ENCODE assay signal across 8 cellular contexts in the genomic region with DNA sequence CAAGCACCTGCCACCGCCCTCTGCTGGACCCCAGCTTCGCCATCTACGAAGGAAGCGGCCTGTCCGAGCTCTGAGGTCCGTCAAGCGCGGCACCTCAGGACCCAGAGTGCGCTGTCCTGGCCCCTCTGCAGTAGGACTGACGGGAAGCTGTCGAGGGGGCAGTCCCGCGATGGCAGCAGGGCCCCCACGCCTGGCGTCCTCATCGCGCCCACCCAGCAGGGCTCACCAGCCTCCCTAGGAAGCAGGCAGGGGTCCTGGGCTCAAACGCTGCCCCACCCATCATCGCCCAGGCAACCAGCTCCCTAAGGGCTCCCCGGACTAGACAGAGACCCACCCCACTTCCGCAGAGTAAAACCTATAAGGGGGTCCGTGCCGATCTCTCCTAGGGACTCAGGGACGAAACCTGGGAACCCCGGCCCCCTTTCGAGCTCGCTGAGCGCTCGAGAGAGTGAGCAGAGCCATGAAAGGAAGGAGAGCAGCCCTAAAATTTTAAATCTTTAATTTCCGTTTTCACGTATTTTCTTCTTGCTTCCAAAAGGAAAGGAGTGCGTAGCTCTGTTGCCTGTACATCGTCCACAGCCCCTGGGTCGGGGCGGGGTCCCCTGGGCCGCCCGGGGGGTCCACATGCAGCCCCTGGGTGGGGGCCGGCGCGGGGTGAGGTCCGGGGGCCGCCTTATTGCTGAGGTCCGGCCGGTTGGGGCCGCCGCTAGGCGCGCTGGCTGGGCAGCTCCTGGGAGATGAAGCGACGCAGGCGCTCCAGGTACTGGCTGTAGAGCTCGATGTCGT. TPM values are rescaled to one million over a fixed set of nuclear protein-coding genes. Genes with fewer than 3 reads are reported as not detected.
A peak's percentile ranks its signal among the peaks of the same experiment; 100 is the strongest.
DNase-seq lines count a peak whose midpoint lies in the region; ATAC-seq and TF ChIP-seq lines count a peak whose summit lies in the region.
"Not testable (repeated sequence)": the region's sequence is repeated elsewhere in the genome, so short reads cannot be mapped to it uniquely, and the experiment has no call there.

No MANE protein-coding gene starts in this region.

- H3K27me3 ChIP-seq in heart right ventricle; muscle layer of duodenum (ENCODE audit: low read depth, low read length): not testable (repeated sequence)

- TF ChIP-seq CTCF in C4-2B (conservative IDR thresholded peaks at IDR 0.05); cardiac fibroblast (IDR thresholded peaks at IDR 0.05; ENCODE audit: low read depth, low read length): not testable (repeated sequence)
- peak in 1 of 9 donors; percentile 27 for TF ChIP-seq CTCF in heart right ventricle (IDR thresholded peaks at IDR 0.05)

- H3K27ac ChIP-seq in C4-2B: peak overlapping the region; percentile 96
- peak overlapping the region; percentile 81 to 99 (median 95) for H3K27ac ChIP-seq in heart right ventricle
- H3K27ac ChIP-seq in muscle layer of duodenum (ENCODE audit: low read length): peak overlapping the region; percentile 63

- peak overlapping the region; percentile 92 for H3K4me3 Mint-ChIP-seq in activated CD4-positive, alpha-beta T cell treated with anti-CD3 and anti-CD28 coated beads for 36 hours
- H3K4me3 Mint-ChIP-seq in stimulated activated memory B cell treated with anti-CD40 and anti-IgM and Interleukin-4, amounts not matched to agents 10 μg/mL and 1 μg/mL and 100 μg/mL, for 72 hours: peak overlapping the region; percentile 100

- intact Hi-C loops in activated CD4-positive, alpha-beta T cell treated with anti-CD3 and anti-CD28 coated beads for 36 hours (cut with DNase I, micrococcal nuclease): loop anchor here (1.0 to 5.0 kb wide), 6 partner anchors 9 to 361 kb away; partner anchors contain the start of genes ABHD17A (in 2 of the 2), ADAT3 (in 1 of the 2), IZUMO4 (in 1 of the 2) and MOB3A (in 1 of the 2)
- intact Hi-C loops in heart right ventricle (cut with DNase I): not testable (repeated sequence)

- H3K27ac Mint-ChIP-seq in activated CD4-positive, alpha-beta T cell treated with anti-CD3 and anti-CD28 coated beads for 36 hours: peak overlapping the region; percentile 95
- H3K27ac Mint-ChIP-seq in stimulated activated memory B cell treated with anti-CD40 and anti-IgM and Interleukin-4, amounts not matched to agents 10 μg/mL and 1 μg/mL and 100 μg/mL, for 72 hours: peak overlapping the region; percentile 99

- not testable (repeated sequence) for DNase-seq in Jurkat, Clone E6-1 (ENCODE audit: low read depth, low spot score); cardiac fibroblast (ENCODE audit: low read depth in 2 of 2); heart right ventricle
- peak; percentile 34 for DNase-seq in activated CD4-positive, alpha-beta T cell treated with anti-CD3 and anti-CD28 coated beads for 36 hours

- H3K9me3 Mint-ChIP-seq in activated CD4-positive, alpha-beta T cell treated with anti-CD3 and anti-CD28 coated beads for 36 hours (ENCODE audit: low read depth); stimulated activated memory B cell treated with anti-CD40 and anti-IgM and Interleukin-4, amounts not matched to agents 10 μg/mL and 1 μg/mL and 100 μg/mL, for 72 hours: not testable (repeated sequence)

- H3K27me3 Mint-ChIP-seq in activated CD4-positive, alpha-beta T cell treated with anti-CD3 and anti-CD28 coated beads for 36 hours; stimulated activated memory B cell treated with anti-CD40 and anti-IgM and Interleukin-4, amounts not matched to agents 10 μg/mL and 1 μg/mL and 100 μg/mL, for 72 hours: not testable (repeated sequence)

- peaks cover 0 to 34% (median 0%) of the 10 kb centered on the region in 9 donors for H3K36me3 ChIP-seq in heart right ventricle
- not testable (repeated sequence) for H3K36me3 ChIP-seq in muscle layer of duodenum (ENCODE audit: control insufficient read depth in 1 of 2, insufficient read depth in 2 of 2, low read length in 2 of 2)

- peaks cover 20% of the 10 kb centered on the region for H3K4me1 Mint-ChIP-seq in activated CD4-positive, alpha-beta T cell treated with anti-CD3 and anti-CD28 coated beads for 36 hours
- H3K4me1 Mint-ChIP-seq in stimulated activated memory B cell treated with anti-CD40 and anti-IgM and Interleukin-4, amounts not matched to agents 10 μg/mL and 1 μg/mL and 100 μg/mL, for 72 hours: peaks cover 49% of the 10 kb centered on the region

- ATAC-seq in GM21737 (IDR thresholded peaks at IDR 0.05; ENCODE audit: unreplicated experiment): peak; percentile 13
- peak; percentile 16 for ATAC-seq in activated CD4-positive, alpha-beta T cell treated with anti-CD3 and anti-CD28 coated beads for 36 hours
- peak in 7 of 8 donors; percentile 2 to 23 (median 15) for ATAC-seq in heart right ventricle
- ATAC-seq in stimulated activated memory B cell treated with anti-CD40 and anti-IgM and Interleukin-4, amounts not matched to agents 10 μg/mL and 1 μg/mL and 100 μg/mL, for 72 hours: peak; percentile 11

- H3K4me1 ChIP-seq in heart right ventricle: peaks cover 27 to 64% (median 58%) of the 10 kb centered on the region in 9 donors
- peaks cover 6 to 42% of the 10 kb centered on the region in 2 donors for H3K4me1 ChIP-seq in muscle layer of duodenum (ENCODE audit: control insufficient read depth in 1 of 2, insufficient read depth in 2 of 2, low read length in 2 of 2)

- peaks cover 23% of the 10 kb centered on the region for H3K36me3 Mint-ChIP-seq in activated CD4-positive, alpha-beta T cell treated with anti-CD3 and anti-CD28 coated beads for 36 hours (ENCODE audit: low read depth)
- H3K36me3 Mint-ChIP-seq in stimulated activated memory B cell treated with anti-CD40 and anti-IgM and Interleukin-4, amounts not matched to agents 10 μg/mL and 1 μg/mL and 100 μg/mL, for 72 hours: peaks cover 11% of the 10 kb centered on the region

- peak overlapping the region; percentile 94 for H3K4me3 ChIP-seq in Jurkat, Clone E6-1 (ENCODE audit: low read length)
- H3K4me3 ChIP-seq in cardiac fibroblast (replicated peaks in 1 of 2; ENCODE audit: low read depth in 2 of 2, low read length in 2 of 2) (peak overlapping the region; percentile 91 to 95), heart right ventricle (peak overlapping the region; percentile 77 to 100 (median 92)), muscle layer of duodenum (ENCODE audit: low read depth in 1 of 2, low read length in 2 of 2) (peak overlapping the region; percentile 50 to 95)

- not testable (repeated sequence) for H3K9me3 ChIP-seq in heart right ventricle; muscle layer of duodenum (ENCODE audit: control insufficient read depth in 1 of 2, low read length in 2 of 2)

- CTCF ChIA-PET in activated CD4-positive, alpha-beta T cell treated with anti-CD3 and anti-CD28 coated beads for 36 hours (lab: Charles Lee): interaction anchor here (0.6 to 1.3 kb wide), 9 partner anchors 8 to 505 kb away, joined by 3 to 4 read pairs (median 3); partner anchors contain the start of gene ABHD17A

- 28 to 39% methylated on average over 44 to 48 of the region's 53 CpGs for WGBS in heart right ventricle, 2 donors

- POLR2A ChIA-PET in activated CD4-positive, alpha-beta T cell treated with anti-CD3 and anti-CD28 coated beads for 36 hours (lab: Charles Lee): interaction anchor here (0.5 to 1.5 kb wide), 8 partner anchors 8 to 155 kb away, joined by 3 to 6 read pairs (median 4); partner anchors contain the start of gene ABHD17A

RNA-seq across cellular contexts. Expression of gene ABHD17A, which starts 8.6 kb away (rescaled TPM):
- polyA plus RNA-seq in Jurkat, Clone E6-1 (2012; ENCODE audit: insufficient read depth, insufficient read length): 78.0 TPM
- total RNA-seq in activated CD4-positive, alpha-beta T cell treated with anti-CD3 and anti-CD28 coated beads for 36 hours: 10 to 100 TPM; 84.5 to 88.5 TPM
- total RNA-seq in heart right ventricle: 10 to 100 TPM; 45.1 to 68.0 (median 57.0) TPM
- 100 to 1,000 TPM in 1 of 2 donors, 10 to 100 TPM in 1; 93.6 to 185 TPM for polyA plus RNA-seq in heart right ventricle

RNA-seq across cellular contexts. Expression of gene KLF16, which starts 13.3 kb away (rescaled TPM):
- 17.6 TPM for polyA plus RNA-seq in Jurkat, Clone E6-1 (2012; ENCODE audit: insufficient read depth, insufficient read length)
- 10 to 100 TPM; 22.5 to 28.8 TPM for total RNA-seq in activated CD4-positive, alpha-beta T cell treated with anti-CD3 and anti-CD28 coated beads for 36 hours
- 10 to 100 TPM in 4 of 10 donors, 1 to 10 TPM in 6; 5.0 to 13.4 (median 7.6) TPM for total RNA-seq in heart right ventricle
- polyA plus RNA-seq in heart right ventricle: 1 to 10 TPM; 4.0 to 8.6 TPM

RNA-seq across cellular contexts. Expression of gene REXO1, which starts 28.4 kb away (rescaled TPM):
- polyA plus RNA-seq in Jurkat, Clone E6-1 (2012; ENCODE audit: insufficient read depth, insufficient read length): 27.1 TPM
- total RNA-seq in activated CD4-positive, alpha-beta T cell treated with anti-CD3 and anti-CD28 coated beads for 36 hours: 10 to 100 TPM; 39.3 to 49.8 TPM
- total RNA-seq in heart right ventricle: 10 to 100 TPM; 13.1 to 20.1 (median 16.5) TPM
- polyA plus RNA-seq in heart right ventricle: 10 to 100 TPM; 13.1 to 20.6 TPM

RNA-seq across cellular contexts. Expression of gene ADAT3, which starts 28.5 kb away (rescaled TPM):
- 3.6 TPM for polyA plus RNA-seq in Jurkat, Clone E6-1 (2012; ENCODE audit: insufficient read depth, insufficient read length)
- total RNA-seq in activated CD4-positive, alpha-beta T cell treated with anti-CD3 and anti-CD28 coated beads for 36 hours: 1 to 10 TPM; 5.6 to 6.1 TPM
- 1 to 10 TPM in 9 of 10 donors, under 1 TPM in 1; 0.94 to 3.2 (median 1.4) TPM for total RNA-seq in heart right ventricle
- 1 to 10 TPM; 2.0 to 4.3 TPM for polyA plus RNA-seq in heart right ventricle

RNA-seq across cellular contexts. Expression of gene SCAMP4, which starts 28.5 kb away (rescaled TPM):
- polyA plus RNA-seq in Jurkat, Clone E6-1 (2012; ENCODE audit: insufficient read depth, insufficient read length): 33.1 TPM
- total RNA-seq in activated CD4-positive, alpha-beta T cell treated with anti-CD3 and anti-CD28 coated beads for 36 hours: 10 to 100 TPM; 20.5 to 25.6 TPM
- 10 to 100 TPM; 11.7 to 24.2 (median 14.4) TPM for total RNA-seq in heart right ventricle
- 10 to 100 TPM; 17.0 to 22.1 TPM for polyA plus RNA-seq in heart right ventricle
